In the genomic region with DNA sequence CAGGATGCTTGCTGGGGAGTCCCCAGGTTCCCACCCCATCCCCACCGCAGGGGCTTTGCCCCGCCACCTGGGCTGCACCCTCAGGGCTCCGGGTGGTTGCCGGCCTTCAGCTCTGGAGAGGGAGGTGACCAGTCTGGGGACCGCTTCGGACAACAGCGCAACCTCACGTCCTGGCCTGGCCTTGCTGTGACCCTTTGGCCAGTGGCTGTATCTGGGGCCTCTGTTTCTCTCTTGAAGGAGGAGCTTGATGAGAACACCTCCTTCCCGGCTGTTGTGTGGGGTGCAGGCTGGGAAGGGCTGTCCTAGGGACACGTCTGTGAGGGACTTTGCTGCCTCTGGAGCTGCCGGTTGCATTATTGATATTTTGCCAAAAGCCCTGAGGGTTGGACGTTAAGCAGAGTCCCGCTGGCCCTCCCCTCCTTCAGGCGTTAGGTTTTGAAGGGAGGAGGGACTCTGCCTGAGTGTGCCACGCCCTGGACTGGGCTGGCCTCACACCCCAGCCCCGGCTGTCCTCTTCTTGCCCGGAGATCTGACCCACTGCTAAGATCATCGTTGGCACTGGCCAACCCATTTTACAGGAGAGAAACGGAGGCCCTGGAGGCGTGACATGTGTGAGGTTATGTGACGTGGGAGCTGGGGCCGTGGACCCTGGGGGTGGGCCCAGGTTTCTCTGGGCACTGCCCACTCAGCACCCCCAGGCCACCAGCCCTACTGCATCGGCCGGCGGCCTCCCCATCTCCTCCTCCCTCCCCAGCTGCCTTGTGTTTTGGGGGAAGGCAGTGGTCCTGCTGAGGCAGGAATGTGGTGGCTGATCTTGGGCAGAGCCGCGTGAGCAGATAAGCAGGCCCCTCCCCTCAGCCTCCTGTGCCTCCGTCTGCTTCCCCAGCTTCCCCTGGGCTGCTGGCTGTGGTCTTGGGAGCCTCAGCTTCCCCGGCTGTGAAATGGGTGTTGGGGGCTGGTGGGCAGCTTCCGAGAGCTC, we compare ENCODE assay signal across 1 cellular context.
TF ChIP-seq lines count a peak whose summit lies in the region.

No MANE protein-coding gene starts in this region.

TF ChIP-seq in K562, 482 proteins besides CTCF, POLR2A, EP300 and RAD21 (continued from another document):
- peak; percentile 55; the same call in 1 of the 2 replicates for TF ChIP-seq FOXK1 (CRISPR knock-in tag; IDR thresholded peaks at IDR 0.05; ENCODE audit: borderline replicate concordance)
- no peak for TF ChIP-seq ID3 (CRISPR knock-in tag; IDR thresholded peaks at IDR 0.05)
- no peak for TF ChIP-seq ID3 (tag; IDR thresholded peaks at IDR 0.05)
- TF ChIP-seq ZNF699 (CRISPR knock-in tag; IDR thresholded peaks at IDR 0.05; ENCODE audit: insufficient replicate concordance) = no peak
- peak; percentile 60 for TF ChIP-seq CTBP1 (IDR thresholded peaks at IDR 0.05; ENCODE audit: borderline replicate concordance)
- TF ChIP-seq CBFA2T2 (conservative IDR thresholded peaks at IDR 0.05) = peak; percentile 51
- TF ChIP-seq DPF2 (IDR thresholded peaks at IDR 0.05) = peak; percentile 81
- TF ChIP-seq HDGF (IDR thresholded peaks at IDR 0.05) = 0 out of 2 replicates have a peak, but pooled peaks have one; percentile 38
- TF ChIP-seq, protein P1, sequence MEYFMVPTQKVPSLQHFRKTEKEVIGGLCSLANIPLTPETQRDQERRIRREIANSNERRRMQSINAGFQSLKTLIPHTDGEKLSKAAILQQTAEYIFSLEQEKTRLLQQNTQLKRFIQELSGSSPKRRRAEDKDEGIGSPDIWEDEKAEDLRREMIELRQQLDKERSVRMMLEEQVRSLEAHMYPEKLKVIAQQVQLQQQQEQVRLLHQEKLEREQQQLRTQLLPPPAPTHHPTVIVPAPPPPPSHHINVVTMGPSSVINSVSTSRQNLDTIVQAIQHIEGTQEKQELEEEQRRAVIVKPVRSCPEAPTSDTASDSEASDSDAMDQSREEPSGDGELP (CRISPR knock-in tag; IDR thresholded peaks at IDR 0.05; ENCODE audit: borderline replicate concordance) = peak; percentile 62; the same call in 1 of the 2 replicates
- TF ChIP-seq, protein P2, sequence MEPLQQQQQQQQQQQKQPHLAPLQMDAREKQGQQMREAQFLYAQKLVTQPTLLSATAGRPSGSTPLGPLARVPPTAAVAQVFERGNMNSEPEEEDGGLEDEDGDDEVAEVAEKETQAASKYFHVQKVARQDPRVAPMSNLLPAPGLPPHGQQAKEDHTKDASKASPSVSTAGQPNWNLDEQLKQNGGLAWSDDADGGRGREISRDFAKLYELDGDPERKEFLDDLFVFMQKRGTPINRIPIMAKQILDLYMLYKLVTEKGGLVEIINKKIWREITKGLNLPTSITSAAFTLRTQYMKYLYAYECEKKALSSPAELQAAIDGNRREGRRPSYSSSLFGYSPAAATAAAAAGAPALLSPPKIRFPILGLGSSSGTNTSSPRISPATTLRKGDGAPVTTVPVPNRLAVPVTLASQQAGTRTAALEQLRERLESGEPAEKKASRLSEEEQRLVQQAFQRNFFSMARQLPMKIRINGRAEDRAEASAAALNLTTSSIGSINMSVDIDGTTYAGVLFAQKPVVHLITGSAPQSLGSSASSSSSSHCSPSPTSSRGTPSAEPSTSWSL (CRISPR knock-in tag; IDR thresholded peaks at IDR 0.05; ENCODE audit: borderline replicate concordance) = no peak
- TF ChIP-seq SETDB1 (IDR thresholded peaks at IDR 0.05; ENCODE audit: low read length) = no peak
- TF ChIP-seq THAP12 (CRISPR knock-in tag; IDR thresholded peaks at IDR 0.05) = peak; percentile 46; the same call in 1 of the 2 replicates
- TF ChIP-seq, protein P3, sequence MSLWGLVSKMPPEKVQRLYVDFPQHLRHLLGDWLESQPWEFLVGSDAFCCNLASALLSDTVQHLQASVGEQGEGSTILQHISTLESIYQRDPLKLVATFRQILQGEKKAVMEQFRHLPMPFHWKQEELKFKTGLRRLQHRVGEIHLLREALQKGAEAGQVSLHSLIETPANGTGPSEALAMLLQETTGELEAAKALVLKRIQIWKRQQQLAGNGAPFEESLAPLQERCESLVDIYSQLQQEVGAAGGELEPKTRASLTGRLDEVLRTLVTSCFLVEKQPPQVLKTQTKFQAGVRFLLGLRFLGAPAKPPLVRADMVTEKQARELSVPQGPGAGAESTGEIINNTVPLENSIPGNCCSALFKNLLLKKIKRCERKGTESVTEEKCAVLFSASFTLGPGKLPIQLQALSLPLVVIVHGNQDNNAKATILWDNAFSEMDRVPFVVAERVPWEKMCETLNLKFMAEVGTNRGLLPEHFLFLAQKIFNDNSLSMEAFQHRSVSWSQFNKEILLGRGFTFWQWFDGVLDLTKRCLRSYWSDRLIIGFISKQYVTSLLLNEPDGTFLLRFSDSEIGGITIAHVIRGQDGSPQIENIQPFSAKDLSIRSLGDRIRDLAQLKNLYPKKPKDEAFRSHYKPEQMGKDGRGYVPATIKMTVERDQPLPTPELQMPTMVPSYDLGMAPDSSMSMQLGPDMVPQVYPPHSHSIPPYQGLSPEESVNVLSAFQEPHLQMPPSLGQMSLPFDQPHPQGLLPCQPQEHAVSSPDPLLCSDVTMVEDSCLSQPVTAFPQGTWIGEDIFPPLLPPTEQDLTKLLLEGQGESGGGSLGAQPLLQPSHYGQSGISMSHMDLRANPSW (CRISPR knock-in tag; IDR thresholded peaks at IDR 0.05) = no peak
- TF ChIP-seq, protein P4, sequence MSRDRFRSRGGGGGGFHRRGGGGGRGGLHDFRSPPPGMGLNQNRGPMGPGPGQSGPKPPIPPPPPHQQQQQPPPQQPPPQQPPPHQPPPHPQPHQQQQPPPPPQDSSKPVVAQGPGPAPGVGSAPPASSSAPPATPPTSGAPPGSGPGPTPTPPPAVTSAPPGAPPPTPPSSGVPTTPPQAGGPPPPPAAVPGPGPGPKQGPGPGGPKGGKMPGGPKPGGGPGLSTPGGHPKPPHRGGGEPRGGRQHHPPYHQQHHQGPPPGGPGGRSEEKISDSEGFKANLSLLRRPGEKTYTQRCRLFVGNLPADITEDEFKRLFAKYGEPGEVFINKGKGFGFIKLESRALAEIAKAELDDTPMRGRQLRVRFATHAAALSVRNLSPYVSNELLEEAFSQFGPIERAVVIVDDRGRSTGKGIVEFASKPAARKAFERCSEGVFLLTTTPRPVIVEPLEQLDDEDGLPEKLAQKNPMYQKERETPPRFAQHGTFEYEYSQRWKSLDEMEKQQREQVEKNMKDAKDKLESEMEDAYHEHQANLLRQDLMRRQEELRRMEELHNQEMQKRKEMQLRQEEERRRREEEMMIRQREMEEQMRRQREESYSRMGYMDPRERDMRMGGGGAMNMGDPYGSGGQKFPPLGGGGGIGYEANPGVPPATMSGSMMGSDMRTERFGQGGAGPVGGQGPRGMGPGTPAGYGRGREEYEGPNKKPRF (IDR thresholded peaks at IDR 0.05; ENCODE audit: low read depth, low read length) = no peak
- TF ChIP-seq GABPA (tag; conservative IDR thresholded peaks at IDR 0.05; ENCODE audit: low read depth) = no peak
- TF ChIP-seq, protein P5, sequence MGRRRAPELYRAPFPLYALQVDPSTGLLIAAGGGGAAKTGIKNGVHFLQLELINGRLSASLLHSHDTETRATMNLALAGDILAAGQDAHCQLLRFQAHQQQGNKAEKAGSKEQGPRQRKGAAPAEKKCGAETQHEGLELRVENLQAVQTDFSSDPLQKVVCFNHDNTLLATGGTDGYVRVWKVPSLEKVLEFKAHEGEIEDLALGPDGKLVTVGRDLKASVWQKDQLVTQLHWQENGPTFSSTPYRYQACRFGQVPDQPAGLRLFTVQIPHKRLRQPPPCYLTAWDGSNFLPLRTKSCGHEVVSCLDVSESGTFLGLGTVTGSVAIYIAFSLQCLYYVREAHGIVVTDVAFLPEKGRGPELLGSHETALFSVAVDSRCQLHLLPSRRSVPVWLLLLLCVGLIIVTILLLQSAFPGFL (CRISPR knock-in tag; IDR thresholded peaks at IDR 0.05) = no peak
- no peak for TF ChIP-seq ZNF449 (CRISPR knock-in tag; IDR thresholded peaks at IDR 0.05)
- no peak for TF ChIP-seq SMARCA4 (IDR thresholded peaks at IDR 0.05)
- TF ChIP-seq SAFB2 (IDR thresholded peaks at IDR 0.05; ENCODE audit: borderline replicate concordance, low read depth, low read length, severe bottlenecking) = no peak
- TF ChIP-seq TAL1 (IDR thresholded peaks at IDR 0.05) = peak; percentile 13; the same call in 1 of the 2 replicates
- TF ChIP-seq, protein P6, sequence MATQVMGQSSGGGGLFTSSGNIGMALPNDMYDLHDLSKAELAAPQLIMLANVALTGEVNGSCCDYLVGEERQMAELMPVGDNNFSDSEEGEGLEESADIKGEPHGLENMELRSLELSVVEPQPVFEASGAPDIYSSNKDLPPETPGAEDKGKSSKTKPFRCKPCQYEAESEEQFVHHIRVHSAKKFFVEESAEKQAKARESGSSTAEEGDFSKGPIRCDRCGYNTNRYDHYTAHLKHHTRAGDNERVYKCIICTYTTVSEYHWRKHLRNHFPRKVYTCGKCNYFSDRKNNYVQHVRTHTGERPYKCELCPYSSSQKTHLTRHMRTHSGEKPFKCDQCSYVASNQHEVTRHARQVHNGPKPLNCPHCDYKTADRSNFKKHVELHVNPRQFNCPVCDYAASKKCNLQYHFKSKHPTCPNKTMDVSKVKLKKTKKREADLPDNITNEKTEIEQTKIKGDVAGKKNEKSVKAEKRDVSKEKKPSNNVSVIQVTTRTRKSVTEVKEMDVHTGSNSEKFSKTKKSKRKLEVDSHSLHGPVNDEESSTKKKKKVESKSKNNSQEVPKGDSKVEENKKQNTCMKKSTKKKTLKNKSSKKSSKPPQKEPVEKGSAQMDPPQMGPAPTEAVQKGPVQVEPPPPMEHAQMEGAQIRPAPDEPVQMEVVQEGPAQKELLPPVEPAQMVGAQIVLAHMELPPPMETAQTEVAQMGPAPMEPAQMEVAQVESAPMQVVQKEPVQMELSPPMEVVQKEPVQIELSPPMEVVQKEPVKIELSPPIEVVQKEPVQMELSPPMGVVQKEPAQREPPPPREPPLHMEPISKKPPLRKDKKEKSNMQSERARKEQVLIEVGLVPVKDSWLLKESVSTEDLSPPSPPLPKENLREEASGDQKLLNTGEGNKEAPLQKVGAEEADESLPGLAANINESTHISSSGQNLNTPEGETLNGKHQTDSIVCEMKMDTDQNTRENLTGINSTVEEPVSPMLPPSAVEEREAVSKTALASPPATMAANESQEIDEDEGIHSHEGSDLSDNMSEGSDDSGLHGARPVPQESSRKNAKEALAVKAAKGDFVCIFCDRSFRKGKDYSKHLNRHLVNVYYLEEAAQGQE (CRISPR knock-in tag; IDR thresholded peaks at IDR 0.05; ENCODE audit: low read depth) = no peak
- peak; percentile 28 to 48; a peak in 1 of 4 replicates for TF ChIP-seq TBL1XR1 (IDR thresholded peaks at IDR 0.05; ENCODE audit: low read length in 2 of 2)
- TF ChIP-seq ARID1B (IDR thresholded peaks at IDR 0.05) = peak; percentile 72
- TF ChIP-seq, protein P7, sequence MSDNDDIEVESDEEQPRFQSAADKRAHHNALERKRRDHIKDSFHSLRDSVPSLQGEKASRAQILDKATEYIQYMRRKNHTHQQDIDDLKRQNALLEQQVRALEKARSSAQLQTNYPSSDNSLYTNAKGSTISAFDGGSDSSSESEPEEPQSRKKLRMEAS (CRISPR knock-in tag; IDR thresholded peaks at IDR 0.05) = peak; percentile 50; the same call in 1 of the 2 replicates
- TF ChIP-seq CBFA2T3 (IDR thresholded peaks at IDR 0.05) = peak; percentile 75
- no peak for TF ChIP-seq SNAPC5 (CRISPR knock-in tag; IDR thresholded peaks at IDR 0.05)
- no peak for TF ChIP-seq HMG20A (CRISPR knock-in tag; conservative IDR thresholded peaks at IDR 0.05)
TF ChIP-seq in K562: peak in this region for 75.
